Comparison of ENCODE assay signal across 32 cellular contexts in genomic region chr10:113770346-113770745, GRCh38. TPM values are rescaled to one million over a fixed set of nuclear protein-coding genes. Genes with fewer than 3 reads are reported as not detected.
"Had no signal": no experiment of that assay in that cellular context is flagged by ENCODE, and none has a peak within 500 bp of the region (broad histone marks: within the 10 kb centered on the region; RNA-seq: fewer than 3 reads in every experiment).

No MANE protein-coding gene starts in this region.

- DNase-seq: activated CD4-positive, alpha-beta memory T cell treated with anti-CD3 and anti-CD28 coated beads for 36 hours; activated CD4-positive, alpha-beta T cell treated with anti-CD3 and anti-CD28 coated beads for 36 hours; activated CD4-positive, alpha-beta T cell treated with anti-CD3 and anti-CD28 coated beads, Interleukin-2, amount 10 ng/mL, durations not matched to agents 24 days and 14 days; activated CD4-positive, CD25-positive, alpha-beta regulatory T cell; activated CD4-positive, CD25-positive, alpha-beta regulatory T cell treated with anti-CD3 and anti-CD28 coated beads, Interleukin-2, amount 50 U/mL, for 72 hours; activated CD8-positive, alpha-beta memory T cell treated with anti-CD3 and anti-CD28 coated beads, Interleukin-2, amount 10 ng/mL, durations not matched to agents 7 days and 5 days; activated CD8-positive, alpha-beta memory T cell treated with anti-CD3 and anti-CD28 coated beads, Interleukin-2, amount 50 U/mL, for 4 hours; activated CD8-positive, alpha-beta T cell treated with anti-CD3 and anti-CD28 coated beads, Interleukin-2, amount 10 ng/mL, durations not matched to agents 7 days and 5 days; activated effector memory CD4-positive, alpha-beta T cell treated with anti-CD3 and anti-CD28 coated beads, Interleukin-2, amount 50 U/mL, for 16 hours; activated naive CD4-positive, alpha-beta T cell treated with anti-CD3 and anti-CD28 coated beads for 36 hours; activated naive CD8-positive, alpha-beta T cell treated with anti-CD3 and anti-CD28 coated beads for 36 hours; activated naive CD8-positive, alpha-beta T cell treated with anti-CD3 and anti-CD28 coated beads, Interleukin-2, amount 50 U/mL, for 24 hours; activated T-cell treated with anti-CD3 and anti-CD28 coated beads, Interleukin-2, amount 50 U/mL, for 1 hour; activated T-cell treated with anti-CD3 and anti-CD28 coated beads, Interleukin-2, amount 50 U/mL, for 48 hours; adrenal gland; amygdala; aorta; body of pancreas; central memory CD4-positive, alpha-beta T cell; cerebellar nuclear complex; cortex of kidney; effector CD8-positive, alpha-beta T cell; esophagus squamous epithelium; foreskin melanocyte; glutamatergic neuron; T-helper 2 cell had no signal

- H3K27ac ChIP-seq: adrenal gland, body of pancreas, epithelial cell of prostate, esophagus squamous epithelium had no signal

- H3K4me3 ChIP-seq: adrenal gland, body of pancreas, esophagus squamous epithelium had no signal

- H3K4me1 ChIP-seq: adrenal gland, esophagus squamous epithelium had no signal

- H3K9me3 ChIP-seq: adrenal gland, body of pancreas, esophagus squamous epithelium had no signal

- ATAC-seq: activated CD4-positive, alpha-beta T cell treated with anti-CD3 and anti-CD28 coated beads for 36 hours; activated CD8-positive, alpha-beta memory T cell treated with anti-CD3 and anti-CD28 coated beads, Interleukin-2, amount 10 ng/mL, durations not matched to agents 7 days and 5 days; activated CD8-positive, alpha-beta T cell treated with anti-CD3 and anti-CD28 coated beads, Interleukin-2, amount 10 ng/mL, durations not matched to agents 7 days and 5 days; activated naive CD8-positive, alpha-beta T cell treated with anti-CD3 and anti-CD28 coated beads, Interleukin-2, amount 50 U/mL, for 24 hours; body of pancreas had no signal

- H3K36me3 ChIP-seq: adrenal gland, esophagus squamous epithelium had no signal

- H3K27me3 ChIP-seq: body of pancreas had no signal

RNA-seq across cellular contexts. Expression of gene PLEKHS1, which starts 18.9 kb away (rescaled TPM):
- total RNA-seq: activated CD4-positive, alpha-beta memory T cell treated with anti-CD3 and anti-CD28 coated beads for 36 hours; activated CD4-positive, alpha-beta T cell treated with anti-CD3 and anti-CD28 coated beads, Interleukin-2, amount 10 ng/mL, durations not matched to agents 24 days and 14 days; activated CD8-positive, alpha-beta memory T cell treated with anti-CD3 and anti-CD28 coated beads for 36 hours; activated CD8-positive, alpha-beta T cell treated with anti-CD3 and anti-CD28 coated beads, Interleukin-2, amount 10 ng/mL, durations not matched to agents 7 days and 5 days; activated naive CD4-positive, alpha-beta T cell treated with anti-CD3 and anti-CD28 coated beads for 36 hours; activated T-helper 2 cell treated with anti-CD3 and anti-CD28 coated beads, Interferon-gamma antibody, Interleukin-2, Interleukin-4, amounts not matched to agents 10 μg/mL and 5 μg/mL and 100 μg/mL, durations not matched to agents 14 hours and 24 hours and 36 hours; adrenal gland; dermis microvascular lymphatic vessel endothelial cell; endothelial cell of umbilical vein; fibroblast of lung had no signal
- polyA plus RNA-seq: endothelial cell of umbilical vein, fibroblast of lung had no signal
